1 cellular context compared by ENCODE assay signal in the genomic region with DNA sequence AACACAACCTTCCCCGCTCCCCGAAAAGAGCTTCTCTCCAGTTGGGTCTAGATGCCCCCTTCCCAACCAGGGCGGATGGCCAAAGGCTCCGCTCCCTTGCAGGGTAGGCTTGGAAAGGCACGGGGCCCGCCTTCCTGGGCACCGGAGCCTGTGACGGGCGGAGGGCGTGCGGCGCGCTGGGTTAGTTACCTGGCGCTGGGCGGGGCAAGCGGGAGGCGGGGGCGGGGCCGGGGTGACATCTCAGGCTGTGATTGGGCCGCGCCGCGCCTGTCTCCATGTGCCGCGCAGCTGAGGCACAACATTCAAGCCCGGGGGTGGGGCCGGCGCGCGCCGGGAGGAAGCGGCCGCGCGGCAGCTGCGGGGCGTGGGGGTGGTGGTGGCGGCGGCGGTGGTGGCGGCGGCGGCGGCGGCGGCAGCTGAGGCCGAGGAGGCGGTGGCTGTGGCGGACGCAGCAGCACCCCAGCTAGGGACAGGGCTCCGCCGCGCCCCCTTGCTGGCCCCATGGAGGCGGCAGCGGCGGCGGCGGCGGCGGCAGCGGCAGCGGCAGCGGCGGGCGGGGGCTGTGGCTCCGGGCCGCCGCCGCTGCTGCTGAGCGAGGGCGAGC.
TF ChIP-seq lines count a peak whose summit lies in the region.

A gene (plus strand): TSS at position 298 of the 604 bp plus-strand sequence. CDS start 204 bp downstream, at position 502.

TF ChIP-seq in HCT116, 20 proteins besides CTCF, POLR2A, EP300 and RAD21 (continued from another document):
- TF ChIP-seq, protein P1, sequence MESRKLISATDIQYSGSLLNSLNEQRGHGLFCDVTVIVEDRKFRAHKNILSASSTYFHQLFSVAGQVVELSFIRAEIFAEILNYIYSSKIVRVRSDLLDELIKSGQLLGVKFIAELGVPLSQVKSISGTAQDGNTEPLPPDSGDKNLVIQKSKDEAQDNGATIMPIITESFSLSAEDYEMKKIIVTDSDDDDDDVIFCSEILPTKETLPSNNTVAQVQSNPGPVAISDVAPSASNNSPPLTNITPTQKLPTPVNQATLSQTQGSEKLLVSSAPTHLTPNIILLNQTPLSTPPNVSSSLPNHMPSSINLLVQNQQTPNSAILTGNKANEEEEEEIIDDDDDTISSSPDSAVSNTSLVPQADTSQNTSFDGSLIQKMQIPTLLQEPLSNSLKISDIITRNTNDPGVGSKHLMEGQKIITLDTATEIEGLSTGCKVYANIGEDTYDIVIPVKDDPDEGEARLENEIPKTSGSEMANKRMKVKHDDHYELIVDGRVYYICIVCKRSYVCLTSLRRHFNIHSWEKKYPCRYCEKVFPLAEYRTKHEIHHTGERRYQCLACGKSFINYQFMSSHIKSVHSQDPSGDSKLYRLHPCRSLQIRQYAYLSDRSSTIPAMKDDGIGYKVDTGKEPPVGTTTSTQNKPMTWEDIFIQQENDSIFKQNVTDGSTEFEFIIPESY (IDR thresholded peaks at IDR 0.05; ENCODE audit: extremely low read depth, insufficient replicate concordance, low read length) = no peak
- TF ChIP-seq SIN3A (IDR thresholded peaks at IDR 0.05; ENCODE audit: low read depth) (no peak), CBX3 (IDR thresholded peaks at IDR 0.05; ENCODE audit: low read depth) (no peak), FOSL1 (IDR thresholded peaks at IDR 0.05; ENCODE audit: low read depth) (no peak)
- TF ChIP-seq, protein P2, sequence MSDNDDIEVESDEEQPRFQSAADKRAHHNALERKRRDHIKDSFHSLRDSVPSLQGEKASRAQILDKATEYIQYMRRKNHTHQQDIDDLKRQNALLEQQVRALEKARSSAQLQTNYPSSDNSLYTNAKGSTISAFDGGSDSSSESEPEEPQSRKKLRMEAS (IDR thresholded peaks at IDR 0.05) = peak; percentile 51; the same call in 1 of the 2 replicates
